9 cellular contexts compared by ENCODE assay signal in genomic region chr3:64214002-64214696, GRCh38. TPM values are rescaled to one million over a fixed set of nuclear protein-coding genes. Genes with fewer than 3 reads are reported as not detected.
DNase-seq lines count a peak whose midpoint lies in the region; ATAC-seq and TF ChIP-seq lines count a peak whose summit lies in the region.
"Had no signal": no experiment of that assay in that cellular context is flagged by ENCODE, and none has a peak within 500 bp of the region (broad histone marks: within the 10 kb centered on the region; RNA-seq: fewer than 3 reads in every experiment).

No MANE protein-coding gene starts in this region.

- DNase-seq in ELF-1 (ENCODE audit: low read depth, low spot score) (peak; percentile 28), SKM-1 treated with dmso at 0.1 percent for 144 hours (lab: John Stamatoyannopoulos, UW; ENCODE audit: unreplicated experiment) (peak; percentile 59), glutamatergic neuron (no peak), NCI-H187 (lab: John Stamatoyannopoulos, UW) (no peak), NCI-H2227 treated with DMSO at 0.1 percent for 48 hours (lab: John Stamatoyannopoulos, UW) (no peak)
- DNase-seq: activated gamma-delta T cell had no signal

- H3K36me3 ChIP-seq in rectal smooth muscle tissue (ENCODE audit: control insufficient read depth, insufficient read depth, low read length) = no peaks in the 10 kb centered on the region

- H3K9ac ChIP-seq in rectal smooth muscle tissue (ENCODE audit: low read length) = no peak overlapping the region

- no peak overlapping the region for H3K4me3 Mint-ChIP-seq in glutamatergic neuron (ENCODE audit: unreplicated experiment)

- no peak for ATAC-seq in HG02973 (IDR thresholded peaks at IDR 0.05; ENCODE audit: unreplicated experiment)
- no peak for ATAC-seq in HG03565 (IDR thresholded peaks at IDR 0.05; ENCODE audit: unreplicated experiment)

- H3K4me1 ChIP-seq in rectal smooth muscle tissue (ENCODE audit: control insufficient read depth, insufficient read depth, low read length) = peaks cover 73% of the 10 kb centered on the region

- no peak for TF ChIP-seq CTCF in glutamatergic neuron (IDR thresholded peaks at IDR 0.05; ENCODE audit: partially characterized antibody, unreplicated experiment)

- H3K4me3 ChIP-seq in rectal smooth muscle tissue (ENCODE audit: low read length) = peak overlapping the region; percentile 34

- H3K27ac ChIP-seq in rectal smooth muscle tissue (ENCODE audit: low read depth, low read length) = peak overlapping the region; percentile 83

- no peaks in the 10 kb centered on the region for H3K27me3 Mint-ChIP-seq in glutamatergic neuron (ENCODE audit: unreplicated experiment)

- H3K27me3 ChIP-seq in rectal smooth muscle tissue (ENCODE audit: control insufficient read depth, insufficient read depth, low read length) = no peaks in the 10 kb centered on the region

- H3K9me3 Mint-ChIP-seq in glutamatergic neuron (ENCODE audit: unreplicated experiment) = peaks cover 2% of the 10 kb centered on the region

- peaks cover 38% of the 10 kb centered on the region for H3K4me1 Mint-ChIP-seq in glutamatergic neuron (ENCODE audit: low read depth, unreplicated experiment)

- H3K27ac Mint-ChIP-seq in glutamatergic neuron (ENCODE audit: unreplicated experiment) = peak overlapping the region; percentile 37

- H3K36me3 Mint-ChIP-seq in glutamatergic neuron (ENCODE audit: unreplicated experiment) = no peaks in the 10 kb centered on the region

RNA-seq across cellular contexts. Expression of gene PRICKLE2, which starts 11.1 kb away (rescaled TPM):
- 18.9 TPM for total RNA-seq in glutamatergic neuron (ENCODE audit: unreplicated experiment)

Comparison
In these comparisons a context has a peak if more than half of its experiments do, and no peak if none do; other contexts are left out.
1. DNase-seq: peak in ELF-1 (single experiment) and SKM-1 treated with dmso at 0.1 percent for 144 hours (single experiment); none in glutamatergic neuron (single experiment), NCI-H187 (0 of 2) and NCI-H2227 treated with DMSO at 0.1 percent for 48 hours (single experiment).